ENCODE assay signal across 1 cellular context in the genomic region with DNA sequence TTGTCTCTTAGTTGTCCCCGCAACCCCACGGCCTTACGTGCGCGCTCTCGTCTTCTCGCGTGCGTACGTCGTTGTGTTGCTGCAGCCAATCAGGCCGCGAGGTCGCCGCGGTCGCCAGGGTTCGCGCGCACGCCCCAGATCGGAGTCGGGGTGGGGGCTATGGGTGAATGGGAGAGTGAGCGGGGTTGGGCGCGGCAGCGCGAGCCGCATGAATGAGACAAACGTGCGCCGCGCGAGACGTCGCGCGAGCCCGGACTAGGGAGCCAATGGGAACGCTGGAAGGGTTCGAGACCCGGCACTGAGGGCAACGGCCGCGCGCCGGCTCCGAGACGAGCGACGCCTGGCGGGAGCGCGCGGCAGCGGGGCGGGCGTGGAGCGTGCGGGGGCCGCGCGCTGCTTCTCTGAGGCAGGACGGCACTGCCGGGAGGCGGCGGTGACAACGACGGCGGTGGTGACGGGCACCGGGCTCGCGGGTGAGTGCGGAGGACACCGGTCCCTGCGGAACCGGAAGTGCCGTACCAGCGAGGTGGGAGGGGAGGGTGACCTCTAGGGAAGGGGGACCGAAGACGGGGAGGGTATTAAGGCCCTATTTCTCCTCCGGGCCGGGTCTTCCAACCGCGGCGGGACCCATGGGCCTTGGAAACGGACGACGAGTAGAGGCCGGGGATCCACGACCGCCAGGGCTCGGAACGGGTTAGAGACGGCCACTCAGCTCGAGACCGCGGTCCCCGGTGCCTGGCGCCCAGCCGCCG.
TF ChIP-seq lines count a peak whose summit lies in the region.

Gene ZDHHC5 (plus strand): TSS at position 400 of the 752 bp plus-strand sequence. CDS start 4,977 bp downstream, outside the sequence.

TF ChIP-seq in HepG2, 621 proteins besides CTCF, POLR2A, EP300 and RAD21 (continued from another document and continues in another):
- TF ChIP-seq, protein P1, sequence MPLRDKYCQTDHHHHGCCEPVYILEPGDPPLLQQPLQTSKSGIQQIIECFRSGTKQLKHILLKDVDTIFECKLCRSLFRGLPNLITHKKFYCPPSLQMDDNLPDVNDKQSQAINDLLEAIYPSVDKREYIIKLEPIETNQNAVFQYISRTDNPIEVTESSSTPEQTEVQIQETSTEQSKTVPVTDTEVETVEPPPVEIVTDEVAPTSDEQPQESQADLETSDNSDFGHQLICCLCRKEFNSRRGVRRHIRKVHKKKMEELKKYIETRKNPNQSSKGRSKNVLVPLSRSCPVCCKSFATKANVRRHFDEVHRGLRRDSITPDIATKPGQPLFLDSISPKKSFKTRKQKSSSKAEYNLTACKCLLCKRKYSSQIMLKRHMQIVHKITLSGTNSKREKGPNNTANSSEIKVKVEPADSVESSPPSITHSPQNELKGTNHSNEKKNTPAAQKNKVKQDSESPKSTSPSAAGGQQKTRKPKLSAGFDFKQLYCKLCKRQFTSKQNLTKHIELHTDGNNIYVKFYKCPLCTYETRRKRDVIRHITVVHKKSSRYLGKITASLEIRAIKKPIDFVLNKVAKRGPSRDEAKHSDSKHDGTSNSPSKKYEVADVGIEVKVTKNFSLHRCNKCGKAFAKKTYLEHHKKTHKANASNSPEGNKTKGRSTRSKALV (CRISPR knock-in tag; IDR thresholded peaks at IDR 0.05) = no peak
- TF ChIP-seq GABPB1 (CRISPR knock-in tag; IDR thresholded peaks at IDR 0.05) (peak; percentile 92), ZMYM4 (CRISPR knock-in tag; IDR thresholded peaks at IDR 0.05) (peak; percentile 56), SRY (CRISPR knock-in tag; IDR thresholded peaks at IDR 0.05) (0 out of 2 replicates have a peak, but pooled peaks have one; percentile 46), KAT8 (CRISPR knock-in tag; IDR thresholded peaks at IDR 0.05) (peak; percentile 45; the same call in 1 of the 2 replicates), CREM (IDR thresholded peaks at IDR 0.05) (no peak), CREM (CRISPR knock-in tag; IDR thresholded peaks at IDR 0.05) (no peak), ZNF839 (CRISPR knock-in tag; IDR thresholded peaks at IDR 0.05; ENCODE audit: borderline replicate concordance) (no peak), HNF1B (CRISPR knock-in tag; IDR thresholded peaks at IDR 0.05) (no peak; the same call in 1 of the 2 replicates), ZNF572 (CRISPR knock-in tag; IDR thresholded peaks at IDR 0.05) (no peak), KLF9 (CRISPR knock-in tag; IDR thresholded peaks at IDR 0.05; ENCODE audit: low read depth) (no peak), ZNF280B (CRISPR knock-in tag; IDR thresholded peaks at IDR 0.05; ENCODE audit: borderline replicate concordance) (no peak), ZNF501 (CRISPR knock-in tag; IDR thresholded peaks at IDR 0.05) (peak; percentile 54; the same call in 1 of the 2 replicates), MYPOP (CRISPR knock-in tag; IDR thresholded peaks at IDR 0.05) (peak; percentile 76; the same call in 1 of the 2 replicates), ZNF670 (CRISPR knock-in tag; IDR thresholded peaks at IDR 0.05; ENCODE audit: borderline replicate concordance) (no peak), MNT (IDR thresholded peaks at IDR 0.05) (no peak), ZNF790 (CRISPR knock-in tag; IDR thresholded peaks at IDR 0.05; ENCODE audit: borderline replicate concordance) (no peak), ZNF780A (CRISPR knock-in tag; IDR thresholded peaks at IDR 0.05) (no peak), NRL (CRISPR knock-in tag; IDR thresholded peaks at IDR 0.05; ENCODE audit: borderline replicate concordance) (no peak), YY1 (IDR thresholded peaks at IDR 0.05; ENCODE audit: insufficient read depth, insufficient replicate concordance, low read depth, low read length) (peak; percentile 58), ARNT2 (CRISPR knock-in tag; IDR thresholded peaks at IDR 0.05; ENCODE audit: low read depth) (peak; percentile 96), NKX3-1 (CRISPR knock-in tag; IDR thresholded peaks at IDR 0.05) (no peak), SMAD9 (CRISPR knock-in tag; IDR thresholded peaks at IDR 0.05) (no peak), ZNF710 (CRISPR knock-in tag; IDR thresholded peaks at IDR 0.05; ENCODE audit: borderline replicate concordance) (0 out of 2 replicates have a peak, but pooled peaks have one; percentile 21), SP5 (CRISPR knock-in tag; IDR thresholded peaks at IDR 0.05; ENCODE audit: borderline replicate concordance, low read depth) (no peak), ZNF552 (CRISPR knock-in tag; IDR thresholded peaks at IDR 0.05; ENCODE audit: borderline replicate concordance) (no peak; the same call in 1 of the 2 replicates), ZNF142 (CRISPR knock-in tag; IDR thresholded peaks at IDR 0.05) (no peak), ZNF136 (CRISPR knock-in tag; IDR thresholded peaks at IDR 0.05; ENCODE audit: low read depth) (no peak; the same call in 1 of the 2 replicates), ZNF282 (IDR thresholded peaks at IDR 0.05; ENCODE audit: partially characterized antibody) (no peak), ZNF431 (CRISPR knock-in tag; IDR thresholded peaks at IDR 0.05; ENCODE audit: borderline replicate concordance, low read depth) (0 out of 2 replicates have a peak, but pooled peaks have one; percentile 53)
